8 cellular contexts compared by ENCODE assay signal in the genomic region with DNA sequence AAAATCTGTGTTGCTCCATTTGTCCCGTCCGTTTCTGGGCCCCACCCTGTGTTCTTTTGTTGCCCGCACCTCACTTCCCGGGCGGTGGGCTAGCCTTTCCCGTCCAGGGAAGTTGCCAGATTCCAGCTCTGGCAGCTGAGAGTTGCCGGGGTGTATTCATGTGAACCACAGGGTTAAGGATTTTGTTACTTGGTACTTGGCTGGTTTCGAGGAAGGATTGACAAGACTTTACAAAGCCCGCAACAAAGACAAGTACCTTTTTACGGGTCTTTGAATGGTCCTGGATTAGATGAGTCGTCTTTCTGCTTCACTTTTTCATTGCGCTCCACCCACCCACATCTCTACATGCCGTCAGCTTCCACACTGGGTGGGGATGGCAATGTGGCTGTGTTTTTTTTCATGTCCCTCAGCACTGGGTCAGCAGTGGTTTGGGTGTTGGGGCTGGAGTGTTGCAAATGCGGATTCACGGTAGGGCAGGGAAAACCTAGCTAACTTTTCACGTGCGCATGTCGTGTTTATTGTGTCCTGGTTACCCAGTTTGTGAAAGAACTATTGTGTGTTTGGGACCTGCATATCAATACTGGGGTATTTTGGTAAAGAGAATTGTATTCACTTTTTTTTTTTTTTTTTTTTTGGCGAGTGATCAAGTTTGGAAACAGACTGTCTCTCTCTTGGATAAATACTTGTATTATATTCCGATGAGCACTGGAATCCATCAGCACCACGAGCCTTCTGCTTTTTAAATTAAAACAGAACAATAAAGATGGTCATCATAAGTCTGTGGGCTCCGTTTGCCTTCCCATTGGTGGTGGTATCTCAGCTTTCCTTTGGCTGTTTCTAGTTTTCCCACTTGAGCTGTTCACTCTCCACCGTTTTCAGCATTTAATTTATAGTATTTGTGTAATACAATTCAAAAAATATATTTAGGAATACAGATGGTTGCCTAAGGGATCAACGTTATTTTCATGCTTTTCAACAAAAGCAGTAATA. TPM values are rescaled to one million over a fixed set of nuclear protein-coding genes. Genes with fewer than 3 reads are reported as not detected.
DNase-seq lines count a peak whose midpoint lies in the region; ATAC-seq, FAIRE-seq and TF ChIP-seq lines count a peak whose summit lies in the region.

No MANE protein-coding gene starts in this region.

- no peaks in the 10 kb centered on the region for H3K9me3 Mint-ChIP-seq in activated naive CD4-positive, alpha-beta T cell treated with anti-CD3 and anti-CD28 coated beads, Interleukin-2, amount 10 ng/mL, durations not matched to agents 7 days and 5 days

- H3K36me3 ChIP-seq in cardiac muscle cell: no peaks in the 10 kb centered on the region
- no peaks in the 10 kb centered on the region for H3K36me3 ChIP-seq in iPS DF 6.9 (ENCODE audit: control insufficient read depth, insufficient read depth, low read length)

- DNase-seq in cardiac muscle cell (ENCODE audit: low read depth in 1 of 2, low spot score in 1 of 2): peak in 1 of 2 donors; percentile 16
- DNase-seq in cardiac septum (ENCODE audit: low spot score): no peak
- peak; percentile 44 for DNase-seq in activated naive CD4-positive, alpha-beta T cell treated with anti-CD3 and anti-CD28 coated beads, Interleukin-2, amount 10 ng/mL, durations not matched to agents 7 days and 5 days
- no peak for DNase-seq in iPS DF 6.9 (ENCODE audit: low read depth, low spot score)
- no peak for DNase-seq in DMS 273 (lab: John Stamatoyannopoulos, UW; ENCODE audit: unreplicated experiment)
- DNase-seq in H54 (ENCODE audit: insufficient read length, low spot score): no peak

- peaks cover 63% of the 10 kb centered on the region for H3K4me1 Mint-ChIP-seq in activated naive CD4-positive, alpha-beta T cell treated with anti-CD3 and anti-CD28 coated beads, Interleukin-2, amount 10 ng/mL, durations not matched to agents 7 days and 5 days

- intact Hi-C loops in cardiac septum (cut with DNase I): loop anchor here (1.0 to 5.0 kb wide), 3 partner anchors 19 to 209 kb away; no protein-coding TSS in a partner anchor

- H3K9me3 ChIP-seq in cardiac muscle cell (ENCODE audit: low read depth) (no peaks in the 10 kb centered on the region), iPS DF 6.9 (ENCODE audit: control insufficient read depth, insufficient read depth, low read length) (no peaks in the 10 kb centered on the region)

- H3K4me1 ChIP-seq in cardiac muscle cell (ENCODE audit: low read depth): peaks cover 5% of the 10 kb centered on the region
- H3K4me1 ChIP-seq in iPS DF 6.9 (ENCODE audit: control insufficient read depth, insufficient read depth, low read length): peaks cover 2% of the 10 kb centered on the region

- H3K27ac ChIP-seq in cardiac muscle cell: peak overlapping the region; percentile 96
- H3K27ac ChIP-seq in iPS DF 6.9 (ENCODE audit: low read length): no peak overlapping the region
- peak overlapping the region; percentile 84 to 100 (median 97) for H3K27ac ChIP-seq in skin epidermis

- no peak for FAIRE-seq in H54 (lab: Jason Lieb, UNC)

- no peaks in the 10 kb centered on the region for H3K27me3 ChIP-seq in cardiac muscle cell
- no peaks in the 10 kb centered on the region for H3K27me3 ChIP-seq in iPS DF 6.9 (ENCODE audit: control insufficient read depth, insufficient read depth, low read length)

- TF ChIP-seq CTCF in cardiac muscle cell (IDR thresholded peaks at IDR 0.05; ENCODE audit: low read depth, low read length): no peak

- H3K36me3 Mint-ChIP-seq in activated naive CD4-positive, alpha-beta T cell treated with anti-CD3 and anti-CD28 coated beads, Interleukin-2, amount 10 ng/mL, durations not matched to agents 7 days and 5 days: peaks cover 16% of the 10 kb centered on the region

- H3K4me3 Mint-ChIP-seq in activated naive CD4-positive, alpha-beta T cell treated with anti-CD3 and anti-CD28 coated beads, Interleukin-2, amount 10 ng/mL, durations not matched to agents 7 days and 5 days: peak overlapping the region; percentile 82

- WGBS in iPS DF 6.9 (ENCODE audit: insufficient coverage, insufficient read length): no CpG with 5 or more reads among the region's 24 CpGs

- H3K4me3 ChIP-seq in cardiac muscle cell: peak overlapping the region; percentile 66
- peak overlapping the region; percentile 57; the same call in 1 of the 2 replicates for H3K4me3 ChIP-seq in iPS DF 6.9 (ENCODE audit: low read length)
- H3K4me3 ChIP-seq in skin epidermis: peak overlapping the region; percentile 57 to 80 (median 63)

- CTCF ChIA-PET in activated naive CD4-positive, alpha-beta T cell treated with anti-CD3 and anti-CD28 coated beads, Interleukin-2, amount 10 ng/mL, durations not matched to agents 7 days and 5 days (lab: Charles Lee): interaction anchor here (0.7 to 1.7 kb wide), 7 partner anchors 15 to 429 kb away, joined by 3 to 8 read pairs (median 3); no protein-coding TSS in a partner anchor

- H3K27me3 Mint-ChIP-seq in activated naive CD4-positive, alpha-beta T cell treated with anti-CD3 and anti-CD28 coated beads, Interleukin-2, amount 10 ng/mL, durations not matched to agents 7 days and 5 days: no peaks in the 10 kb centered on the region

- ATAC-seq in HG03520 (IDR thresholded peaks at IDR 0.05; ENCODE audit: unreplicated experiment): no peak

- H3K27ac Mint-ChIP-seq in activated naive CD4-positive, alpha-beta T cell treated with anti-CD3 and anti-CD28 coated beads, Interleukin-2, amount 10 ng/mL, durations not matched to agents 7 days and 5 days: peak overlapping the region; percentile 96

- no peak for TF ChIP-seq POLR2A in H54 (IDR thresholded peaks at IDR 0.05; ENCODE audit: low read depth, low read length)

RNA-seq across cellular contexts. Expression of gene DUSP22, which starts 1.2 kb away (rescaled TPM):
- total RNA-seq in cardiac muscle cell (82.4 and 89.3 TPM in 2 replicates), cardiac septum (49.2 TPM)
- polyA plus RNA-seq in cardiac muscle cell: 50.7 and 58.6 TPM in 2 replicates
